In the genomic region with DNA sequence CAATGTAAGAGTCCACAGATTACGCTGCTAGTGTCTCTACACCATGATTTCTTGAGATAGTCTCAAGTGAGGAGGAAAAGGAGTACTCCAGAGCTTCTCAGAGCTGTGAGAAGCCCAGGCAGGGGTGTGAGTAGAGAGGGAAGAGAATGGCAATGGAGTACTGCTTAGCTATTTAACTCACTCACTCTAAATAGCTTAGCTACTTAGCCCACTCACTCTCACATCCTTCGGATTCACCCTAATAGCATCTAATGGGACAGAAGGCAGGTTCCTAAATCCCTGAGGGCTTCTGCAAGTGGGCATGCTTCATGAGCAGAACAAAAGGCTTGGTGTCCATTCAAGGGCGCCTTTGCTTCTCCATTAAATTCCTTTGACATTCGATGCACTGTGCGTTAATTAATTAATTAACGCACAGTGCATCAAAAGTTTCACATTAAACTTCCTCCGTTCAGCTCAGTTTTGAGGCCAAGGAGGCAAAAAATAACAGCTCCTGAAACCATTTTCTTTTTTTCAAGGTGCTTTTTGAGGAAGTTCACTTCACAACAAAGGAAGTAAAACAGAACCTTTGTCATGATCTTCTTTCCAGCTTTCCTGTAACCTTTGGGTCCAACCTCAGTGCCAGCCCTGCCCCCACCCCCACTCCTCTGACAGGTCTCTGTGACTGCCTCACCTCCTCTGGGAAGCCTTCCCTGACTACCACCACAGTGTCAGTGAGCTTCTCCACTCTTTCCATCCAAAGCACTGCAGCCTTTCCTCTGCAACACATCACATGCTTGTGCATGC, we compare ENCODE assay signal across 1 cellular context.
TF ChIP-seq lines count a peak whose summit lies in the region.

No MANE protein-coding gene starts in this region.

TF ChIP-seq in GM12878, 131 proteins besides CTCF, POLR2A, EP300 and RAD21:
- TF ChIP-seq SPI1 (IDR thresholded peaks at IDR 0.05; ENCODE audit: borderline replicate concordance, insufficient read depth, low read depth, low read length) (no peak), IKZF2 (IDR thresholded peaks at IDR 0.05) (peak; percentile 72 to 73; a peak in 2 of 4 replicates), ASH2L (IDR thresholded peaks at IDR 0.05; ENCODE audit: borderline replicate concordance, low read depth) (no peak), ETV6 (conservative IDR thresholded peaks at IDR 0.05 in 1 of 2, IDR thresholded peaks at IDR 0.05 in 1 of 2; ENCODE audit: borderline replicate concordance in 1 of 2, low read depth in 1 of 2) (peak in 1 of 2 experiments; percentile 76; a peak in 2 of 4 replicates), MTA2 (IDR thresholded peaks at IDR 0.05; ENCODE audit: low read depth) (0 out of 2 replicates have a peak, but pooled peaks have one; percentile 33), DPF2 (IDR thresholded peaks at IDR 0.05) (peak; percentile 55; the same call in 1 of the 2 replicates), YY1 (IDR thresholded peaks at IDR 0.05; ENCODE audit: low read depth, low read length) (0 out of 2 replicates have a peak, but pooled peaks have one; percentile 5), MEF2B (IDR thresholded peaks at IDR 0.05; ENCODE audit: partially characterized antibody, poor library complexity, severe bottlenecking) (peak; percentile 30), RUNX3 (IDR thresholded peaks at IDR 0.05; ENCODE audit: low read length) (peak; percentile 12; the same call in 1 of the 2 replicates), GATAD2B (conservative IDR thresholded peaks at IDR 0.05; ENCODE audit: low read depth) (peak; percentile 48; the same call in 1 of the 2 replicates), EED (IDR thresholded peaks at IDR 0.05; ENCODE audit: low read depth) (peak; percentile 51; the same call in 1 of the 2 replicates), NBN (IDR thresholded peaks at IDR 0.05) (peak; percentile 36; the same call in 1 of the 2 replicates), SMARCA5 (IDR thresholded peaks at IDR 0.05) (peak; percentile 88; the same call in 1 of the 2 replicates), IKZF1 (conservative IDR thresholded peaks at IDR 0.05) (peak; percentile 86), ATF7 (IDR thresholded peaks at IDR 0.05; ENCODE audit: low read depth) (0 out of 2 replicates have a peak, but pooled peaks have one; percentile 9)
- TF ChIP-seq, protein P1, sequence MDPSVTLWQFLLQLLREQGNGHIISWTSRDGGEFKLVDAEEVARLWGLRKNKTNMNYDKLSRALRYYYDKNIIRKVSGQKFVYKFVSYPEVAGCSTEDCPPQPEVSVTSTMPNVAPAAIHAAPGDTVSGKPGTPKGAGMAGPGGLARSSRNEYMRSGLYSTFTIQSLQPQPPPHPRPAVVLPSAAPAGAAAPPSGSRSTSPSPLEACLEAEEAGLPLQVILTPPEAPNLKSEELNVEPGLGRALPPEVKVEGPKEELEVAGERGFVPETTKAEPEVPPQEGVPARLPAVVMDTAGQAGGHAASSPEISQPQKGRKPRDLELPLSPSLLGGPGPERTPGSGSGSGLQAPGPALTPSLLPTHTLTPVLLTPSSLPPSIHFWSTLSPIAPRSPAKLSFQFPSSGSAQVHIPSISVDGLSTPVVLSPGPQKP (IDR thresholded peaks at IDR 0.05; ENCODE audit: low read depth, low read length) = no peak
- TF ChIP-seq, protein P2, sequence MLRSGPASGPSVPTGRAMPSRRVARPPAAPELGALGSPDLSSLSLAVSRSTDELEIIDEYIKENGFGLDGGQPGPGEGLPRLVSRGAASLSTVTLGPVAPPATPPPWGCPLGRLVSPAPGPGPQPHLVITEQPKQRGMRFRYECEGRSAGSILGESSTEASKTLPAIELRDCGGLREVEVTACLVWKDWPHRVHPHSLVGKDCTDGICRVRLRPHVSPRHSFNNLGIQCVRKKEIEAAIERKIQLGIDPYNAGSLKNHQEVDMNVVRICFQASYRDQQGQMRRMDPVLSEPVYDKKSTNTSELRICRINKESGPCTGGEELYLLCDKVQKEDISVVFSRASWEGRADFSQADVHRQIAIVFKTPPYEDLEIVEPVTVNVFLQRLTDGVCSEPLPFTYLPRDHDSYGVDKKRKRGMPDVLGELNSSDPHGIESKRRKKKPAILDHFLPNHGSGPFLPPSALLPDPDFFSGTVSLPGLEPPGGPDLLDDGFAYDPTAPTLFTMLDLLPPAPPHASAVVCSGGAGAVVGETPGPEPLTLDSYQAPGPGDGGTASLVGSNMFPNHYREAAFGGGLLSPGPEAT (IDR thresholded peaks at IDR 0.05; ENCODE audit: low read depth) = 0 out of 2 replicates have a peak, but pooled peaks have one; percentile 38
- TF ChIP-seq, protein P3, sequence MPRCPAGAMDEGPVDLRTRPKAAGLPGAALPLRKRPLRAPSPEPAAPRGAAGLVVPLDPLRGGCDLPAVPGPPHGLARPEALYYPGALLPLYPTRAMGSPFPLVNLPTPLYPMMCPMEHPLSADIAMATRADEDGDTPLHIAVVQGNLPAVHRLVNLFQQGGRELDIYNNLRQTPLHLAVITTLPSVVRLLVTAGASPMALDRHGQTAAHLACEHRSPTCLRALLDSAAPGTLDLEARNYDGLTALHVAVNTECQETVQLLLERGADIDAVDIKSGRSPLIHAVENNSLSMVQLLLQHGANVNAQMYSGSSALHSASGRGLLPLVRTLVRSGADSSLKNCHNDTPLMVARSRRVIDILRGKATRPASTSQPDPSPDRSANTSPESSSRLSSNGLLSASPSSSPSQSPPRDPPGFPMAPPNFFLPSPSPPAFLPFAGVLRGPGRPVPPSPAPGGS (IDR thresholded peaks at IDR 0.05; ENCODE audit: borderline replicate concordance, insufficient read depth, low read depth, low read length, poor library complexity, severe bottlenecking) = no peak
